Comparison of ENCODE assay signal across 9 cellular contexts in genomic region chr5:154967419-154968024, GRCh38. TPM values are rescaled to one million over a fixed set of nuclear protein-coding genes. Genes with fewer than 3 reads are reported as not detected.
DNase-seq lines count a peak whose midpoint lies in the region; ATAC-seq and TF ChIP-seq lines count a peak whose summit lies in the region.
"Had no signal": no experiment of that assay in that cellular context is flagged by ENCODE, and none has a peak within 500 bp of the region (broad histone marks: within the 10 kb centered on the region; RNA-seq: fewer than 3 reads in every experiment).

No MANE protein-coding gene starts in this region.

- ATAC-seq in GM23338 (no peak), GM19455 (IDR thresholded peaks at IDR 0.05; ENCODE audit: unreplicated experiment) (no peak), HG02938 (IDR thresholded peaks at IDR 0.05; ENCODE audit: unreplicated experiment) (no peak)

- no peaks in the 10 kb centered on the region for H3K36me3 Mint-ChIP-seq in GM23338 (ENCODE audit: low read depth)

- no peaks in the 10 kb centered on the region for H3F3A ChIP-seq in GM23338 (replicated peaks; ENCODE audit: low read depth)

- H3K9me2 ChIP-seq in GM23338 (ENCODE audit: insufficient read depth), result no peaks in the 10 kb centered on the region

- no peaks in the 10 kb centered on the region for H3K4me1 Mint-ChIP-seq in GM23338

- no peaks in the 10 kb centered on the region; the same call in 1 of the 2 replicates for H3K79me2 ChIP-seq in GM23338 (replicated peaks; ENCODE audit: insufficient read depth)

- H3K4me1 ChIP-seq in GM23338 (ENCODE audit: insufficient read depth), result no peaks in the 10 kb centered on the region

- H3K4me3 Mint-ChIP-seq in GM23338, result no peak overlapping the region
- H3K4me3 Mint-ChIP-seq: central memory CD8-positive, alpha-beta T cell had no signal

- H3K4me3 ChIP-seq in AG10803 (ENCODE audit: low read length) (no peak overlapping the region), GM23338 (no peak overlapping the region)

- H3K36me3 ChIP-seq in GM23338 (ENCODE audit: insufficient read depth), result no peaks in the 10 kb centered on the region

- H3K9me3 Mint-ChIP-seq in GM23338, result no peaks in the 10 kb centered on the region
- H3K9me3 Mint-ChIP-seq: central memory CD8-positive, alpha-beta T cell had no signal

- no peak for DNase-seq in AG10803 (ENCODE audit: low read depth)
- DNase-seq in GM23338 (ENCODE audit: low spot score), result peak; percentile 46
- DNase-seq in iris pigment epithelial cell (ENCODE audit: low read depth), result peak; percentile 20
- DNase-seq in SHP77 treated with DMSO at 0.1 percent for 48 hours (lab: John Stamatoyannopoulos, UW), result no peak
- no peak for DNase-seq in activated CD8-positive, alpha-beta memory T cell treated with anti-CD3 and anti-CD28 coated beads, Interleukin-2, amount 50 U/mL, for 48 hours

- TF ChIP-seq CTCF in AG10803 (conservative IDR thresholded peaks at IDR 0.05; ENCODE audit: low read length) (peak; percentile 64), GM23338 (conservative IDR thresholded peaks at IDR 0.05; ENCODE audit: low read depth in 2 of 2) (peak; percentile 51 to 61), VCaP (conservative IDR thresholded peaks at IDR 0.05) (peak; percentile 77)

- no peaks in the 10 kb centered on the region for H3K27me3 ChIP-seq in GM23338 (ENCODE audit: insufficient read depth)

- H3K4me2 ChIP-seq in GM23338, result no peak overlapping the region

- H2AFZ ChIP-seq in GM23338, result no peak overlapping the region

- no peaks in the 10 kb centered on the region for H4K20me1 ChIP-seq in GM23338 (replicated peaks; ENCODE audit: insufficient read depth)

- no peak overlapping the region for H3K27ac Mint-ChIP-seq in GM23338

- H3K27ac ChIP-seq in GM23338 (ENCODE audit: low read depth) (no peak overlapping the region), VCaP (no peak overlapping the region)

- peaks cover 2% of the 10 kb centered on the region for H3K27me3 Mint-ChIP-seq in GM23338 (ENCODE audit: insufficient read depth, low read depth, poor library complexity)
- H3K27me3 Mint-ChIP-seq: central memory CD8-positive, alpha-beta T cell had no signal

TF ChIP-seq in GM23338, 12 proteins besides CTCF, POLR2A, EP300 and RAD21:
- no peak for TF ChIP-seq ETS1 (IDR thresholded peaks at IDR 0.05)
- TF ChIP-seq REST (IDR thresholded peaks at IDR 0.05; ENCODE audit: unreplicated experiment), result no peak
- no peak for TF ChIP-seq NANOG (IDR thresholded peaks at IDR 0.05; ENCODE audit: borderline replicate concordance)
- TF ChIP-seq POLR2AphosphoS5 (IDR thresholded peaks at IDR 0.05; ENCODE audit: low read depth), result no peak

RNA-seq across cellular contexts. Expression of gene MRPL22, which starts 26.6 kb away (rescaled TPM):
- 26.1 and 32.1 TPM in 2 replicates for total RNA-seq in GM23338 (2014; rRNA removed; shearing (Covaris generic))
- polyA plus RNA-seq in GM23338 (2016; fragmentation: Nextera tagmentation; extraction: Ambion mirVana), result 256 and 260 TPM in 2 replicates

RNA-seq across cellular contexts. Expression of gene GEMIN5, which starts 29.5 kb away (rescaled TPM):
- total RNA-seq in GM23338 (2014; rRNA removed; shearing (Covaris generic)), result 46.7 and 49.7 TPM in 2 replicates
- polyA plus RNA-seq in GM23338 (2016; fragmentation: Nextera tagmentation; extraction: Ambion mirVana), result 18.3 and 19.2 TPM in 2 replicates

RNA-seq across cellular contexts. Expression of gene KIF4B, which starts 46.0 kb away (rescaled TPM):
- total RNA-seq in GM23338 (2014; rRNA removed; shearing (Covaris generic)), result 0.04 TPM in 1 of 2 replicates, not detected in the other
- 0.07 TPM in 1 of 2 replicates, not detected in the other for polyA plus RNA-seq in GM23338 (2016; fragmentation: Nextera tagmentation; extraction: Ambion mirVana)

Comparison
In these comparisons a context has a peak if more than half of its experiments do, and no peak if none do; other contexts are left out.
1. DNase-seq: peak in GM23338 (single experiment) and iris pigment epithelial cell (single experiment); none in AG10803 (single experiment), SHP77 treated with DMSO at 0.1 percent for 48 hours (single experiment) and activated CD8-positive, alpha-beta memory T cell treated with anti-CD3 and anti-CD28 coated beads, Interleukin-2, amount 50 U/mL, for 48 hours (single experiment).
2. Peak in every context shown above with its lines, with median percentiles within 50 percentile points of each other: CTCF ChIP-seq.